18 cellular contexts compared by ENCODE assay signal in genomic region chr1:59765036-59765730, GRCh38. TPM values are rescaled to one million over a fixed set of nuclear protein-coding genes. Genes with fewer than 3 reads are reported as not detected.
DNase-seq lines count a peak whose midpoint lies in the region; ATAC-seq and TF ChIP-seq lines count a peak whose summit lies in the region.
"Had no signal": no experiment of that assay in that cellular context is flagged by ENCODE, and none has a peak within 500 bp of the region (broad histone marks: within the 10 kb centered on the region; RNA-seq: fewer than 3 reads in every experiment).

No MANE protein-coding gene starts in this region.

- ATAC-seq in WTC11: no peak
- no peak for ATAC-seq in GM18861 (IDR thresholded peaks at IDR 0.05; ENCODE audit: unreplicated experiment)
- ATAC-seq: activated CD4-positive, CD25-positive, alpha-beta regulatory T cell treated with anti-CD3 and anti-CD28 coated beads, Interleukin-2, amount 50 U/mL, for 24 hours; activated CD8-positive, alpha-beta memory T cell treated with anti-CD3 and anti-CD28 coated beads, Interleukin-2, amount 10 ng/mL, durations not matched to agents 7 days and 5 days had no signal

- H3K27me3 Mint-ChIP-seq in WTC11 (ENCODE audit: low read depth): no peaks in the 10 kb centered on the region
- peaks cover 0 to 4% (median 0%) of the 10 kb centered on the region in 3 donors for H3K27me3 Mint-ChIP-seq in immature natural killer cell (ENCODE audit: low read depth in 3 of 3)
- H3K27me3 Mint-ChIP-seq: activated CD8-positive, alpha-beta memory T cell treated with anti-CD3 and anti-CD28 coated beads, Interleukin-2, amount 10 ng/mL, durations not matched to agents 7 days and 5 days had no signal

- no peak for TF ChIP-seq CTCF in WTC11 (IDR thresholded peaks at IDR 0.05)

- POLR2A ChIA-PET in WTC11 (lab: Charles Lee): no interaction called here

- H3K4me1 Mint-ChIP-seq in WTC11 (peaks cover 16% of the 10 kb centered on the region), immature natural killer cell (no peaks in the 10 kb centered on the region)

- no peak overlapping the region for H3K4me3 Mint-ChIP-seq in WTC11
- H3K4me3 Mint-ChIP-seq in immature natural killer cell: no peak overlapping the region
- H3K4me3 Mint-ChIP-seq: activated CD8-positive, alpha-beta memory T cell treated with anti-CD3 and anti-CD28 coated beads, Interleukin-2, amount 10 ng/mL, durations not matched to agents 7 days and 5 days; T-helper 1 cell treated with Interleukin-12 subunit alpha and Interleukin-12 subunit beta and Interleukin-4 antibody, amounts not matched to agents 30 μg/mL and 1 μg/mL, for 36 hours had no signal

- CTCF ChIA-PET in WTC11 (lab: Charles Lee): interaction anchor here (1.9 kb wide), 1 partner anchor 12 kb away, joined by 6 read pairs; no protein-coding TSS in a partner anchor

- H3K36me3 Mint-ChIP-seq in WTC11: no peaks in the 10 kb centered on the region
- H3K36me3 Mint-ChIP-seq in immature natural killer cell: peaks cover 0 to 5% (median 4%) of the 10 kb centered on the region in 3 donors
- H3K36me3 Mint-ChIP-seq: activated CD8-positive, alpha-beta memory T cell treated with anti-CD3 and anti-CD28 coated beads, Interleukin-2, amount 10 ng/mL, durations not matched to agents 7 days and 5 days had no signal

- no peaks in the 10 kb centered on the region for H3K9me3 Mint-ChIP-seq in WTC11
- H3K9me3 Mint-ChIP-seq in immature natural killer cell: no peaks in the 10 kb centered on the region
- H3K9me3 Mint-ChIP-seq: T-helper 1 cell treated with Interleukin-12 subunit alpha and Interleukin-12 subunit beta and Interleukin-4 antibody, amounts not matched to agents 30 μg/mL and 1 μg/mL, for 36 hours had no signal

- peak overlapping the region; percentile 33; the same call in 1 of the 2 replicates for H3K27ac Mint-ChIP-seq in WTC11
- H3K27ac Mint-ChIP-seq in immature natural killer cell: no peak overlapping the region
- H3K27ac Mint-ChIP-seq: activated CD8-positive, alpha-beta memory T cell treated with anti-CD3 and anti-CD28 coated beads, Interleukin-2, amount 10 ng/mL, durations not matched to agents 7 days and 5 days; T-helper 1 cell treated with Interleukin-12 subunit alpha and Interleukin-12 subunit beta and Interleukin-4 antibody, amounts not matched to agents 30 μg/mL and 1 μg/mL, for 36 hours had no signal

- DNase-seq in COLO668 (lab: John Stamatoyannopoulos, UW; ENCODE audit: unreplicated experiment): peak; percentile 78
- DNase-seq in NCI-H1105 (lab: John Stamatoyannopoulos, UW): peak; percentile 78
- DNase-seq in NCI-H510A treated with DMSO at 0.1 percent for 48 hours (lab: John Stamatoyannopoulos, UW): peak; percentile 87
- DNase-seq in WTC11 (ENCODE audit: low spot score): no peak
- no peak for DNase-seq in immature natural killer cell
- DNase-seq in activated CD4-positive, alpha-beta T cell treated with anti-CD3 and anti-CD28 coated beads, Interleukin-2, amount 50 U/mL, for 48 hours: no peak
- no peak for DNase-seq in glomerular visceral epithelial cell (ENCODE audit: extremely low spot score)
- DNase-seq: activated CD8-positive, alpha-beta memory T cell treated with anti-CD3 and anti-CD28 coated beads, Interleukin-2, amount 10 ng/mL, durations not matched to agents 7 days and 5 days; activated naive CD4-positive, alpha-beta T cell; Calu3; glutamatergic neuron; Karpas-422; kidney glomerular epithelial cell; NCI-H226; Peyer's patch had no signal

TF ChIP-seq in WTC11, 78 proteins besides CTCF, POLR2A, EP300 and RAD21 (continues in another document):
- TF ChIP-seq STAT6 (CRISPR knock-in tag; conservative IDR thresholded peaks at IDR 0.05; ENCODE audit: low read depth): no peak
- TF ChIP-seq GRHL2 (CRISPR knock-in tag; IDR thresholded peaks at IDR 0.05; ENCODE audit: insufficient replicate concordance, severe bottlenecking): no peak
- no peak for TF ChIP-seq IRF2 (CRISPR knock-in tag; IDR thresholded peaks at IDR 0.05; ENCODE audit: borderline replicate concordance, low read depth)
- TF ChIP-seq ZNF232 (CRISPR knock-in tag; IDR thresholded peaks at IDR 0.05): no peak
- TF ChIP-seq PRDM15 (CRISPR knock-in tag; IDR thresholded peaks at IDR 0.05): no peak
- no peak for TF ChIP-seq USF1 (CRISPR knock-in tag; IDR thresholded peaks at IDR 0.05)
- no peak for TF ChIP-seq NFYB (CRISPR knock-in tag; conservative IDR thresholded peaks at IDR 0.05; ENCODE audit: low read depth)
- no peak for TF ChIP-seq SMAD3 (CRISPR knock-in tag; IDR thresholded peaks at IDR 0.05; ENCODE audit: borderline replicate concordance)
- TF ChIP-seq NFE2L1 (CRISPR knock-in tag; IDR thresholded peaks at IDR 0.05): no peak
- TF ChIP-seq SP1 (CRISPR knock-in tag; conservative IDR thresholded peaks at IDR 0.05): no peak
- no peak for TF ChIP-seq ERG (CRISPR knock-in tag; IDR thresholded peaks at IDR 0.05)

RNA-seq across cellular contexts. Expression of gene HOOK1, which starts 49.6 kb away (rescaled TPM):
- total RNA-seq in WTC11 (2021): 33.8 to 45.9 TPM (median 43.9 TPM) in 3 replicates
- 1 to 10 TPM in 2 of 3 donors, not detected in 1; 1.1 to 5.1 TPM for polyA plus RNA-seq in immature natural killer cell

Comparison
In these comparisons a context has a peak if more than half of its experiments do, and no peak if none do; other contexts are left out.
1. DNase-seq: peak in COLO668 (single experiment), NCI-H1105 (single experiment) and NCI-H510A treated with DMSO at 0.1 percent for 48 hours (single experiment); none in WTC11 (single experiment), immature natural killer cell (0 of 3), activated CD4-positive, alpha-beta T cell treated with anti-CD3 and anti-CD28 coated beads, Interleukin-2, amount 50 U/mL, for 48 hours (0 of 2) and glomerular visceral epithelial cell (single experiment).